19 cellular contexts compared by ENCODE assay signal in the genomic region with DNA sequence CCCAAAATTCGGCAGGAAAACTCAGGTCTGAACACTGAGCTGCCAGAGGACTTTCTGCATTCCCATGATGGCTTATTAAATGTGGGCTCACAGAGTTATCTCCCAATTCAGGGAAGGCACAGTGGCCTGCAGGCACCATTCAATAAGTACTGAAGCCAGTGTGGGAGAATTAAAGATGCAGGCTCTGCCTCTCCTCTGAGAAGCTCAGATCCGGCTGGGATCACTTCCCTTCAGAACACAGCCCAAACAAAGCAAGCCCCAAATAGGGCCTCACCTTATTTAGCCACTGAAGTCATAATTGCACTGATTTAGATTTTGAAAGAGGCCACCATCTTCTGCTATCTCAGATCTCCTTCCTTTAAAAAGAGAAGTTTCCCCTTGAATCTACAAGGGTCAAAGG.
A peak's percentile ranks its signal among the peaks of the same experiment; 100 is the strongest.
DNase-seq lines count a peak whose midpoint lies in the region; ATAC-seq and TF ChIP-seq lines count a peak whose summit lies in the region.
"Had no signal": no experiment of that assay in that cellular context is flagged by ENCODE, and none has a peak within 500 bp of the region (broad histone marks: within the 10 kb centered on the region; RNA-seq: fewer than 3 reads in every experiment).

No MANE protein-coding gene starts in this region.

- ATAC-seq in GM18907 (IDR thresholded peaks at IDR 0.05; ENCODE audit: unreplicated experiment) = no peak
- ATAC-seq: CD8-positive, alpha-beta T cell; stimulated activated naive CD8-positive, alpha-beta T cell treated with anti-CD3 and anti-CD28 coated beads, Interleukin-15, amount 100 ng/mL, for 72 hours had no signal

- intact Hi-C loops in esophagus muscularis mucosa (cut with DNase I) = no loop called here

- H3K27ac ChIP-seq in angular gyrus (ENCODE audit: low read depth, low read length) (peak overlapping the region; percentile 79), esophagus muscularis mucosa (replicated peaks in 1 of 4) (peak overlapping the region; percentile 86 to 90 (median 88)), muscle layer of duodenum (ENCODE audit: low read length) (peak overlapping the region; percentile 70), temporal lobe (ENCODE audit: low read depth, low read length) (peak overlapping the region; percentile 91)
- H3K27ac ChIP-seq: neutrophil, uterus had no signal

- TF ChIP-seq CTCF in esophagus muscularis mucosa (IDR thresholded peaks at IDR 0.05) = no peak

- H3K4me3 ChIP-seq in esophagus muscularis mucosa = peak overlapping the region; percentile 20 to 35 (median 28)
- H3K4me3 ChIP-seq in muscle layer of duodenum (ENCODE audit: low read depth in 1 of 2, low read length in 2 of 2) = peak overlapping the region in 1 of 2 donors; percentile 22
- H3K4me3 ChIP-seq: uterus had no signal

- H3K9me3 ChIP-seq in esophagus muscularis mucosa (no peaks in the 10 kb centered on the region), muscle layer of duodenum (ENCODE audit: control insufficient read depth in 1 of 2, low read length in 2 of 2) (no peaks in the 10 kb centered on the region)
- H3K9me3 ChIP-seq: neutrophil, uterus had no signal

- no peaks in the 10 kb centered on the region for H3K27me3 ChIP-seq in esophagus muscularis mucosa
- H3K27me3 ChIP-seq in muscle layer of duodenum (ENCODE audit: low read depth, low read length) = no peaks in the 10 kb centered on the region
- H3K27me3 ChIP-seq: neutrophil, uterus had no signal

- TF ChIP-seq EP300 in esophagus muscularis mucosa (IDR thresholded peaks at IDR 0.05) = no peak

- DNase-seq in esophagus muscularis mucosa (ENCODE audit: extremely low spot score) = no peak
- no peak for DNase-seq in midbrain (lab: John Stamatoyannopoulos, UW)
- DNase-seq in germinal center (ENCODE audit: low spot score) = no peak
- DNase-seq: activated CD4-positive, alpha-beta T cell treated with anti-CD3 and anti-CD28 coated beads, Interleukin-2, amount 50 U/mL, for 48 hours; activated CD8-positive, alpha-beta memory T cell treated with anti-CD3 and anti-CD28 coated beads, Interleukin-2, amount 50 U/mL, for 48 hours; activated naive CD8-positive, alpha-beta T cell treated with anti-CD3 and anti-CD28 coated beads for 36 hours; CD8-positive, alpha-beta T cell; DMS153; GDM1; KG1; NCI-H1436 treated with DMSO at 0.1 percent for 48 hours; NCI-H526; stimulated activated naive CD8-positive, alpha-beta T cell treated with anti-CD3 and anti-CD28 coated beads, Interleukin-15, amount 100 ng/mL, for 72 hours; uterus had no signal

- TF ChIP-seq POLR2A in esophagus muscularis mucosa (IDR thresholded peaks at IDR 0.05; ENCODE audit: low read depth) = no peak

- H3K36me3 ChIP-seq in esophagus muscularis mucosa (no peaks in the 10 kb centered on the region), muscle layer of duodenum (ENCODE audit: control insufficient read depth in 1 of 2, insufficient read depth in 2 of 2, low read length in 2 of 2) (no peaks in the 10 kb centered on the region)
- H3K36me3 ChIP-seq: neutrophil, uterus had no signal

- WGBS in esophagus muscularis mucosa = 42% methylated on average over 1 of the region's 2 CpGs

- peaks cover 57 to 85% (median 82%) of the 10 kb centered on the region in 4 donors for H3K4me1 ChIP-seq in esophagus muscularis mucosa
- H3K4me1 ChIP-seq in muscle layer of duodenum (ENCODE audit: control insufficient read depth in 1 of 2, insufficient read depth in 2 of 2, low read length in 2 of 2) = peaks cover 4 to 29% of the 10 kb centered on the region in 2 donors
- H3K4me1 ChIP-seq: uterus had no signal
